Comparison of ENCODE assay signal across 34 cellular contexts in the genomic region with DNA sequence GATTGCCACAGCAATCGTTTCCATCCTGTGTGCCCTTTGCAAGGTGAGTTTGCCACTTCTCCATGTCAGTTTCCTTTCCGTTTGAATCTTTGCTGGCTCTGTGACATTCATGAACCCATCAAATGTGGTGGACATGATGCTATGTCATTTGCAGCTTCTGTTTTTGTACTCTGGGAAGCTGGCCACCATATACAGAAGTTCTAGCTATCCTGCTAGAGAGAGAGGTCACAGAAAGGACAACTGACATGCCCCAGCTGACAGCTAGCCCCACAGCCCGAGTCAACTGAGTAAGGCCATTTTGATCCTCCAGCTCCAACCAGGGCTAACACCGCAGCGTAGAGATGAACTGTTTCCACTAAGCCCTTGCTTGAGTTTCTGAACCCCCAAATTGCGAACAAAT. TPM values are rescaled to one million over a fixed set of nuclear protein-coding genes. Genes with fewer than 3 reads are reported as not detected.
"Had no signal": no experiment of that assay in that cellular context is flagged by ENCODE, and none has a peak within 500 bp of the region (broad histone marks: within the 10 kb centered on the region; RNA-seq: fewer than 3 reads in every experiment).

No MANE protein-coding gene starts in this region.

- H3K4me3 ChIP-seq: Peyer's patch had no signal

- H3K36me3 ChIP-seq: Peyer's patch had no signal

- H3K27ac ChIP-seq: Peyer's patch had no signal

- H3K27me3 ChIP-seq: Peyer's patch had no signal

- DNase-seq: activated B cell treated with CpG ODN at 0.5 μM for 24 hours; activated CD4-positive, alpha-beta memory T cell treated with anti-CD3 and anti-CD28 coated beads for 36 hours; activated CD4-positive, alpha-beta T cell treated with anti-CD3 and anti-CD28 coated beads for 4 hours; activated CD4-positive, alpha-beta T cell treated with anti-CD3 and anti-CD28 coated beads, Interleukin-2, amount 50 U/mL, for 1 hour; activated CD4-positive, CD25-positive, alpha-beta regulatory T cell treated with anti-CD3 and anti-CD28 coated beads, Interleukin-2, amount 50 U/mL, for 72 hours; activated CD8-positive, alpha-beta memory T cell treated with anti-CD3 and anti-CD28 coated beads, Interleukin-2, amount 50 U/mL, for 4 hours; activated effector memory CD4-positive, alpha-beta T cell treated with Interleukin-2 at 50 U/mL for 16 hours; activated naive CD4-positive, alpha-beta T cell treated with anti-CD3 and anti-CD28 coated beads, Interleukin-2, amount 10 ng/mL, durations not matched to agents 7 days and 5 days; activated naive CD8-positive, alpha-beta T cell treated with anti-CD3 and anti-CD28 coated beads, Interleukin-2, amount 50 U/mL, for 24 hours; activated T-cell treated with anti-CD3 and anti-CD28 coated beads for 4 hours; activated T-cell treated with anti-CD3 and anti-CD28 coated beads, Interleukin-2, amount 50 U/mL, for 48 hours; anterior cingulate cortex; central memory CD4-positive, alpha-beta T cell; Karpas-422; KBM-7; NCI-H1092; NCI-H1436 treated with DMSO at 0.1 percent for 48 hours; NCI-H1694 treated with DMSO at 0.1 percent for 48 hours; NCI-H2029; NCI-H345; NCI-H524 treated with DMSO at 0.1 percent for 48 hours; PC-3; Peyer's patch; RPMI8226; SIG-M5; SW 1271; T-helper 1 cell; T-helper 2 cell; T1000 had no signal

- H3K4me1 ChIP-seq: Peyer's patch had no signal

- H3K9me3 ChIP-seq: Peyer's patch had no signal

- ATAC-seq: activated naive CD8-positive, alpha-beta T cell treated with anti-CD3 and anti-CD28 coated beads, Interleukin-2, amount 50 U/mL, for 24 hours; PC-3; Right ventricle myocardium inferior; SK-N-SH treated with all-trans-retinoic acid at 6 μM for 48 hours had no signal

RNA-seq across cellular contexts. Expression of gene CCDC42, which starts 33.9 kb away (rescaled TPM):
- total RNA-seq: activated B cell treated with CpG ODN at 0.5 μM for 24 hours, MCF 10A, NCI-H460, PC-3, Peyer's patch, Right ventricle myocardium inferior, SK-MEL-5 had no signal

RNA-seq across cellular contexts. Expression of gene SPDYE4, which starts 47.6 kb away (rescaled TPM):
- total RNA-seq: activated B cell treated with CpG ODN at 0.5 μM for 24 hours; activated CD4-positive, alpha-beta memory T cell treated with anti-CD3 and anti-CD28 coated beads for 36 hours; MCF 10A; NCI-H460; PC-3; Peyer's patch; Right ventricle myocardium inferior; SK-MEL-5 had no signal
